In the genomic region with DNA sequence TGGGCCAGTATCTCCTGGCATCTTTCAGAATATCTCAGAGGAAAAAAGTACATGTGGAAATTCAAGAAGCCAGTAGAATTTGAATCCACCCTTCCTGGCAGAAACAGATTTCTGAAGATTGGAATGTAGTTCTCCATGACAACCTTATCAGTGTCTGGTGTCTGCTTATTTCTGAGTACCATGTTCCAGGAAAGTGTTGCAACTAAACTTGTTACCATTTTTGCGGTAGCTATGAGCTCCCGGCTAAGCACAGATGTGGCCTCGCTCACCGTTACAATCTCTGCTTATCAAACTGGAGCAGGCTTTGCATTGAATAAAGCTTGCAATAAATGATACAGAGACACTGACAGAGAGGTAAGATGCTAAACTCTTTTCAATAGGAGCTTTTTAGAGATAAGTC, we compare ENCODE assay signal across 11 cellular contexts. TPM values are rescaled to one million over a fixed set of nuclear protein-coding genes. Genes with fewer than 3 reads are reported as not detected.
A peak's percentile ranks its signal among the peaks of the same experiment; 100 is the strongest.
DNase-seq lines count a peak whose midpoint lies in the region; ATAC-seq and TF ChIP-seq lines count a peak whose summit lies in the region.
"Had no signal": no experiment of that assay in that cellular context is flagged by ENCODE, and none has a peak within 500 bp of the region (broad histone marks: within the 10 kb centered on the region; RNA-seq: fewer than 3 reads in every experiment).

No MANE protein-coding gene starts in this region.

- H3K9ac ChIP-seq in liver (ENCODE audit: low read depth in 1 of 2, low read length in 2 of 2): no peak overlapping the region

- TF ChIP-seq CTCF in body of pancreas (IDR thresholded peaks at IDR 0.05): no peak
- TF ChIP-seq CTCF in liver (IDR thresholded peaks at IDR 0.05; ENCODE audit: low read depth, low read length, missing input control): no peak

- H3K27me3 ChIP-seq in body of pancreas (no peaks in the 10 kb centered on the region), liver (ENCODE audit: control insufficient read depth in 4 of 4, insufficient read depth in 4 of 4, low read length in 3 of 4) (no peaks in the 10 kb centered on the region), H7 (ENCODE audit: control insufficient read depth, insufficient read depth, low read length) (no peaks in the 10 kb centered on the region)

- no peak for TF ChIP-seq RAD21 in liver (IDR thresholded peaks at IDR 0.05)

- H3K4me1 ChIP-seq in body of pancreas (peaks cover 16% of the 10 kb centered on the region), liver (ENCODE audit: control insufficient read depth in 4 of 4, insufficient read depth in 4 of 4, low read length in 3 of 4) (peaks cover 3 to 9% (median 7%) of the 10 kb centered on the region in 4 donors)

- H3K27ac ChIP-seq in body of pancreas: peak overlapping the region in 2 of 4 donors; percentile 24 to 47
- H3K27ac ChIP-seq in liver (ENCODE audit: low read depth in 1 of 2, low read length in 2 of 2): no peak overlapping the region
- no peak overlapping the region for H3K27ac ChIP-seq in caudate nucleus (ENCODE audit: low read depth, low read length)

- DNase-seq in AG08395 (ENCODE audit: low spot score) (peak; percentile 32), HuH-7 (ENCODE audit: low spot score) (peak; percentile 55), body of pancreas (peak; percentile 17 to 50 (median 22)), H7 (no peak), caudate nucleus (lab: John Stamatoyannopoulos, UW) (no peak), NCI-H146 (lab: John Stamatoyannopoulos, UW) (no peak)
- DNase-seq: CD8-positive, alpha-beta memory T cell; NCI-H1105 treated with DMSO at 0.1 percent for 48 hours; stimulated activated CD4-positive, alpha-beta T cell treated with anti-CD3 and anti-CD28 coated beads, Interleukin-2, amount 100 ng/mL, for 48 hours had no signal

- H3K4me3 ChIP-seq in body of pancreas: no peak overlapping the region
- H3K4me3 ChIP-seq in liver (ENCODE audit: low read depth in 1 of 3, low read length in 3 of 3): no peak overlapping the region
- H3K4me3 ChIP-seq in H7 (ENCODE audit: insufficient read depth, low read depth, low read length): no peak overlapping the region

- H3K36me3 ChIP-seq in body of pancreas (replicated peaks in 1 of 2; ENCODE audit: insufficient read depth in 1 of 2, low read depth in 2 of 2): no peaks in the 10 kb centered on the region
- no peaks in the 10 kb centered on the region for H3K36me3 ChIP-seq in liver (ENCODE audit: control insufficient read depth in 4 of 4, insufficient read depth in 3 of 4, low read depth in 1 of 4, low read length in 3 of 4)
- no peaks in the 10 kb centered on the region for H3K36me3 ChIP-seq in H7 (replicated peaks; ENCODE audit: control insufficient read depth, insufficient read depth, low read length)

- WGBS in body of pancreas, 2 donors: 3 to 11% methylated on average over 4 of the region's 4 CpGs
- WGBS in liver: 23% methylated on average over 4 of the region's 4 CpGs

- ATAC-seq in body of pancreas (peak; percentile 94), GM19035 (IDR thresholded peaks at IDR 0.05; ENCODE audit: unreplicated experiment) (no peak)

- intact Hi-C loops in body of pancreas (cut with DNase I): no loop called here

- no peak for TF ChIP-seq POLR2A in body of pancreas (IDR thresholded peaks at IDR 0.05)

- H3K9me3 ChIP-seq in body of pancreas (no peaks in the 10 kb centered on the region), liver (ENCODE audit: control insufficient read depth in 4 of 4, low read length in 3 of 4) (no peaks in the 10 kb centered on the region)

TF ChIP-seq in liver, 16 proteins besides CTCF, POLR2A, EP300 and RAD21:
- no peak for TF ChIP-seq GABPA (IDR thresholded peaks at IDR 0.05 in 1 of 2, conservative IDR thresholded peaks at IDR 0.05 in 1 of 2)
- peak; percentile 13 for TF ChIP-seq SP1 (IDR thresholded peaks at IDR 0.05)
- peak in 1 of 2 donors; percentile 10 for TF ChIP-seq RXRA (IDR thresholded peaks at IDR 0.05)
- peak in 1 of 2 donors; percentile 9 for TF ChIP-seq HNF4A (conservative IDR thresholded peaks at IDR 0.05)
- TF ChIP-seq, protein P1, sequence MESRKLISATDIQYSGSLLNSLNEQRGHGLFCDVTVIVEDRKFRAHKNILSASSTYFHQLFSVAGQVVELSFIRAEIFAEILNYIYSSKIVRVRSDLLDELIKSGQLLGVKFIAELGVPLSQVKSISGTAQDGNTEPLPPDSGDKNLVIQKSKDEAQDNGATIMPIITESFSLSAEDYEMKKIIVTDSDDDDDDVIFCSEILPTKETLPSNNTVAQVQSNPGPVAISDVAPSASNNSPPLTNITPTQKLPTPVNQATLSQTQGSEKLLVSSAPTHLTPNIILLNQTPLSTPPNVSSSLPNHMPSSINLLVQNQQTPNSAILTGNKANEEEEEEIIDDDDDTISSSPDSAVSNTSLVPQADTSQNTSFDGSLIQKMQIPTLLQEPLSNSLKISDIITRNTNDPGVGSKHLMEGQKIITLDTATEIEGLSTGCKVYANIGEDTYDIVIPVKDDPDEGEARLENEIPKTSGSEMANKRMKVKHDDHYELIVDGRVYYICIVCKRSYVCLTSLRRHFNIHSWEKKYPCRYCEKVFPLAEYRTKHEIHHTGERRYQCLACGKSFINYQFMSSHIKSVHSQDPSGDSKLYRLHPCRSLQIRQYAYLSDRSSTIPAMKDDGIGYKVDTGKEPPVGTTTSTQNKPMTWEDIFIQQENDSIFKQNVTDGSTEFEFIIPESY (IDR thresholded peaks at IDR 0.05): no peak
- TF ChIP-seq FOXA2 (IDR thresholded peaks at IDR 0.05): no peak
- TF ChIP-seq YY1 (IDR thresholded peaks at IDR 0.05): peak; percentile 60
- TF ChIP-seq, protein P2, sequence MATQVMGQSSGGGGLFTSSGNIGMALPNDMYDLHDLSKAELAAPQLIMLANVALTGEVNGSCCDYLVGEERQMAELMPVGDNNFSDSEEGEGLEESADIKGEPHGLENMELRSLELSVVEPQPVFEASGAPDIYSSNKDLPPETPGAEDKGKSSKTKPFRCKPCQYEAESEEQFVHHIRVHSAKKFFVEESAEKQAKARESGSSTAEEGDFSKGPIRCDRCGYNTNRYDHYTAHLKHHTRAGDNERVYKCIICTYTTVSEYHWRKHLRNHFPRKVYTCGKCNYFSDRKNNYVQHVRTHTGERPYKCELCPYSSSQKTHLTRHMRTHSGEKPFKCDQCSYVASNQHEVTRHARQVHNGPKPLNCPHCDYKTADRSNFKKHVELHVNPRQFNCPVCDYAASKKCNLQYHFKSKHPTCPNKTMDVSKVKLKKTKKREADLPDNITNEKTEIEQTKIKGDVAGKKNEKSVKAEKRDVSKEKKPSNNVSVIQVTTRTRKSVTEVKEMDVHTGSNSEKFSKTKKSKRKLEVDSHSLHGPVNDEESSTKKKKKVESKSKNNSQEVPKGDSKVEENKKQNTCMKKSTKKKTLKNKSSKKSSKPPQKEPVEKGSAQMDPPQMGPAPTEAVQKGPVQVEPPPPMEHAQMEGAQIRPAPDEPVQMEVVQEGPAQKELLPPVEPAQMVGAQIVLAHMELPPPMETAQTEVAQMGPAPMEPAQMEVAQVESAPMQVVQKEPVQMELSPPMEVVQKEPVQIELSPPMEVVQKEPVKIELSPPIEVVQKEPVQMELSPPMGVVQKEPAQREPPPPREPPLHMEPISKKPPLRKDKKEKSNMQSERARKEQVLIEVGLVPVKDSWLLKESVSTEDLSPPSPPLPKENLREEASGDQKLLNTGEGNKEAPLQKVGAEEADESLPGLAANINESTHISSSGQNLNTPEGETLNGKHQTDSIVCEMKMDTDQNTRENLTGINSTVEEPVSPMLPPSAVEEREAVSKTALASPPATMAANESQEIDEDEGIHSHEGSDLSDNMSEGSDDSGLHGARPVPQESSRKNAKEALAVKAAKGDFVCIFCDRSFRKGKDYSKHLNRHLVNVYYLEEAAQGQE (IDR thresholded peaks at IDR 0.05): no peak

RNA-seq across cellular contexts. Expression of a gene that starts 13.0 kb away (rescaled TPM):
- total RNA-seq in body of pancreas: 10 to 100 TPM; 37.4 to 92.9 TPM
- total RNA-seq in liver: 10 to 100 TPM; 51.6 to 93.3 TPM
- 10 to 100 TPM; 11.7 to 19.2 TPM for polyA plus RNA-seq in liver
- total RNA-seq in H7 (2014; rRNA removed; shearing (Covaris generic)): 9.4 and 11.4 TPM in 2 replicates

Comparison
In these comparisons a context has a peak if more than half of its experiments do, and no peak if none do; other contexts are left out.
1. DNase-seq: peak in AG08395 (single experiment), HuH-7 (single experiment) and body of pancreas (4 of 4); none in H7 (single experiment), caudate nucleus (0 of 61) and NCI-H146 (single experiment).